10 cellular contexts compared by ENCODE assay signal in the genomic region with DNA sequence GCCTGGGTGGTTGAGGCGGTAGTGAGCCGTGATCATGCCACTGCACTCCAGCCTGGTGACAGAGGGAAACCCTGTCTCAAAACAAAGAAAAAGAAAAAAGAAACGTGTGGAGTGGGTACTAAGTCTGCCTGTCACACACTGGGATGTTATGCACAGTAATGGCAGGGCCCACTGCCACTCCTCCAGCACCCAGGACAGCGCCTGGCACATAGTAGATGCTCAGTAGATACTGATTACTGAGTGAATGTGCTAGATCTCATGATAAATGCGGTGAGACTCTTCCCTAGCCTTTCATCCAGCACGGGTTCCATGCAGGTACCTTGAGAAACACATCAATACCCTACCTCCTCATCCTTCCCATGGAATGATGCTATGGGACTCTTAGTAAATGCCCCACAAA.
A peak's percentile ranks its signal among the peaks of the same experiment; 100 is the strongest.
DNase-seq lines count a peak whose midpoint lies in the region; ATAC-seq, FAIRE-seq and TF ChIP-seq lines count a peak whose summit lies in the region.
"Had no signal": no experiment of that assay in that cellular context is flagged by ENCODE, and none has a peak within 500 bp of the region (broad histone marks: within the 10 kb centered on the region; RNA-seq: fewer than 3 reads in every experiment).

No MANE protein-coding gene starts in this region.

- no peaks in the 10 kb centered on the region for H3K9me3 Mint-ChIP-seq in activated T-helper 17 cell treated with anti-CD3 and anti-CD28 coated beads, Interleukin-2, amount 50 U/mL, for 72 hours

- peak; percentile 52 for ATAC-seq in activated T-helper 17 cell treated with anti-CD3 and anti-CD28 coated beads, Interleukin-2, amount 50 U/mL, for 72 hours (replicated peaks)
- ATAC-seq in GM21825 (IDR thresholded peaks at IDR 0.05; ENCODE audit: unreplicated experiment) = no peak

- no peaks in the 10 kb centered on the region for H3K79me1 ChIP-seq in neuronal stem cell (ENCODE audit: low read depth, low read length)

- H2BK15ac ChIP-seq in neuronal stem cell (ENCODE audit: low read length) = no peak overlapping the region

- H3K27me3 Mint-ChIP-seq in activated T-helper 17 cell treated with anti-CD3 and anti-CD28 coated beads, Interleukin-2, amount 50 U/mL, for 72 hours = peaks cover 64% of the 10 kb centered on the region

- FAIRE-seq in GM12891 (lab: Jason Lieb, UNC) (peak; percentile 67), GM12892 (lab: Jason Lieb, UNC) (no peak)

- no peaks in the 10 kb centered on the region for H3K79me2 ChIP-seq in OCI-LY7 (ENCODE audit: insufficient read depth, low read depth, low read length)

- peak overlapping the region; percentile 37 for H3K27ac Mint-ChIP-seq in activated T-helper 17 cell treated with anti-CD3 and anti-CD28 coated beads, Interleukin-2, amount 50 U/mL, for 72 hours
- H3K27ac Mint-ChIP-seq: immature natural killer cell had no signal

- POLR2A ChIA-PET in OCI-LY7 (lab: Charles Lee) = no interaction called here

- H3K18ac ChIP-seq in neuronal stem cell (ENCODE audit: low read length) = no peak overlapping the region

- H3K36me3 ChIP-seq in OCI-LY7 (ENCODE audit: insufficient read depth, low read length) (no peaks in the 10 kb centered on the region), neuronal stem cell (replicated peaks in 1 of 2; ENCODE audit: control insufficient read depth in 2 of 2, insufficient read depth in 2 of 2, low read length in 2 of 2) (no peaks in the 10 kb centered on the region)
- H3K36me3 ChIP-seq: neutrophil had no signal

- no peak overlapping the region for H2BK12ac ChIP-seq in neuronal stem cell (ENCODE audit: low read length)

- no peak overlapping the region for H3K9ac ChIP-seq in neuronal stem cell (ENCODE audit: low read depth, low read length, poor library complexity)

- H3K4ac ChIP-seq in neuronal stem cell (ENCODE audit: low read length) = no peak overlapping the region

- H3K4me2 ChIP-seq in OCI-LY7 (ENCODE audit: low read length) (peak overlapping the region; percentile 28), neuronal stem cell (ENCODE audit: insufficient read depth, low read length, poor library complexity, severe bottlenecking) (no peak overlapping the region)

- no peak overlapping the region for H2AK5ac ChIP-seq in neuronal stem cell (ENCODE audit: low read depth, low read length)

- peak overlapping the region; percentile 33 for H3K4me3 Mint-ChIP-seq in activated T-helper 17 cell treated with anti-CD3 and anti-CD28 coated beads, Interleukin-2, amount 50 U/mL, for 72 hours

- no peaks in the 10 kb centered on the region for H3K9me3 ChIP-seq in OCI-LY7 (ENCODE audit: low read length)
- H3K9me3 ChIP-seq in neuronal stem cell (replicated peaks in 1 of 2; ENCODE audit: control insufficient read depth in 2 of 2, insufficient read depth in 1 of 2, low read depth in 1 of 2, low read length in 2 of 2) = no peaks in the 10 kb centered on the region
- H3K9me3 ChIP-seq: neutrophil had no signal

- no peak overlapping the region for H2BK5ac ChIP-seq in neuronal stem cell (ENCODE audit: low read length)

- H3K4me1 ChIP-seq in OCI-LY7 (ENCODE audit: insufficient read depth, low read length, poor library complexity, severe bottlenecking) (peaks cover 12% of the 10 kb centered on the region), neuronal stem cell (ENCODE audit: control insufficient read depth in 2 of 2, insufficient read depth in 1 of 2, low read depth in 1 of 2, low read length in 2 of 2) (peaks cover 9 to 13% of the 10 kb centered on the region in 2 donors)

- no peaks in the 10 kb centered on the region for H4K20me1 ChIP-seq in OCI-LY7 (ENCODE audit: insufficient read depth, low read length)

- TF ChIP-seq POLR2A in GM12891 (IDR thresholded peaks at IDR 0.05; ENCODE audit: low read depth, low read length) = no peak
- no peak for TF ChIP-seq POLR2A in GM12892 (IDR thresholded peaks at IDR 0.05; ENCODE audit: low read depth, low read length)

- DNase-seq in GM12891 (ENCODE audit: insufficient read length, low spot score) (no peak), OCI-LY7 (ENCODE audit: low spot score) (no peak), neuronal stem cell (ENCODE audit: low spot score) (no peak), HuH-7 (ENCODE audit: low spot score) (no peak), T-helper 9 cell (no peak), GM12892 (ENCODE audit: insufficient read length) (no peak)

- H3K14ac ChIP-seq in neuronal stem cell (ENCODE audit: low read length) = no peak overlapping the region

- no TSS peak for BruUV-seq in OCI-LY7 (replicated peaks; lab: Mats Ljungman, UMichigan)

- CTCF ChIA-PET in OCI-LY7 (lab: Charles Lee; ENCODE audit: unreplicated experiment) = no interaction called here

- H2AFZ ChIP-seq in OCI-LY7 (ENCODE audit: low read length) (no peak overlapping the region), neuronal stem cell (ENCODE audit: low read length) (no peak overlapping the region)

- H2BK120ac ChIP-seq in neuronal stem cell (ENCODE audit: low read depth, low read length) = peak overlapping the region; percentile 6

- H4K91ac ChIP-seq in neuronal stem cell (ENCODE audit: low read depth, low read length, poor library complexity) = no peak overlapping the region

- H3K4me1 Mint-ChIP-seq in activated T-helper 17 cell treated with anti-CD3 and anti-CD28 coated beads, Interleukin-2, amount 50 U/mL, for 72 hours = peaks cover 12% of the 10 kb centered on the region

- no CpG with 5 or more reads among the region's 6 CpGs for WGBS in neuronal stem cell (ENCODE audit: extremely low coverage in 2 of 2, insufficient read length in 2 of 2, insufficient replicate concordance in 1 of 2), 2 donors

- H3K36me3 Mint-ChIP-seq in activated T-helper 17 cell treated with anti-CD3 and anti-CD28 coated beads, Interleukin-2, amount 50 U/mL, for 72 hours (ENCODE audit: low read depth) = no peaks in the 10 kb centered on the region
- H3K36me3 Mint-ChIP-seq: immature natural killer cell had no signal

- TF ChIP-seq CTCF in OCI-LY7 (conservative IDR thresholded peaks at IDR 0.05; ENCODE audit: low read length) = no peak

- H3K4me3 ChIP-seq in OCI-LY7 (ENCODE audit: low read depth, low read length, poor library complexity, severe bottlenecking) (no peak overlapping the region), neuronal stem cell (ENCODE audit: low read length in 2 of 2) (no peak overlapping the region)

- H4K8ac ChIP-seq in neuronal stem cell (ENCODE audit: low read depth, low read length) = no peak overlapping the region

- no peaks in the 10 kb centered on the region for H3K9me2 ChIP-seq in OCI-LY7 (ENCODE audit: insufficient read depth, low read length)

- H3K27me3 ChIP-seq in neuronal stem cell (ENCODE audit: control insufficient read depth in 3 of 3, insufficient read depth in 3 of 3, low read depth in 1 of 3, low read length in 3 of 3) = peaks cover 0 to 16% (median 2%) of the 10 kb centered on the region in 3 experiments

- no peak overlapping the region for H3K23ac ChIP-seq in neuronal stem cell (ENCODE audit: low read depth, low read length, poor library complexity)

- intact Hi-C loops in OCI-LY7 (cut with micrococcal nuclease; ENCODE audit: unreplicated experiment) = no loop called here

- no peak overlapping the region for H3K27ac ChIP-seq in OCI-LY7 (ENCODE audit: low read depth, low read length, poor library complexity, severe bottlenecking)
- no peak overlapping the region for H3K27ac ChIP-seq in neuronal stem cell (replicated peaks; ENCODE audit: low read length)
- H3K27ac ChIP-seq: neutrophil had no signal

TF ChIP-seq in GM12891, 5 proteins besides CTCF, POLR2A, EP300 and RAD21:
- TF ChIP-seq TAF1 (IDR thresholded peaks at IDR 0.05; ENCODE audit: low read depth, low read length) (no peak), PAX5 (IDR thresholded peaks at IDR 0.05; ENCODE audit: insufficient read depth, low read length, severe bottlenecking) (no peak), SPI1 (IDR thresholded peaks at IDR 0.05; ENCODE audit: low read depth, low read length) (no peak), POU2F2 (IDR thresholded peaks at IDR 0.05; ENCODE audit: low read depth, low read length) (no peak), POLR2AphosphoS5 (IDR thresholded peaks at IDR 0.05; ENCODE audit: low read depth, low read length) (no peak)
